2 cellular contexts compared by ENCODE assay signal in genomic region chr15:81531971-81532370, GRCh38.
TF ChIP-seq lines count a peak whose summit lies in the region.

No MANE protein-coding gene starts in this region.

TF ChIP-seq in SK-N-SH, 30 proteins besides CTCF, POLR2A, EP300 and RAD21:
- TF ChIP-seq ZBTB33 (IDR thresholded peaks at IDR 0.05; ENCODE audit: borderline replicate concordance, low read depth) (no peak), SIN3A (IDR thresholded peaks at IDR 0.05; ENCODE audit: borderline replicate concordance, low read depth, low read length) (no peak), FOXJ3 (CRISPR knock-in tag; IDR thresholded peaks at IDR 0.05) (no peak), USF1 (IDR thresholded peaks at IDR 0.05; ENCODE audit: borderline replicate concordance, low read depth) (no peak), USF2 (IDR thresholded peaks at IDR 0.05; ENCODE audit: borderline replicate concordance, low read depth, low read length) (no peak), NRF1 (IDR thresholded peaks at IDR 0.05; ENCODE audit: low read depth, low read length) (no peak), JUND (IDR thresholded peaks at IDR 0.05) (no peak), RCOR1 (IDR thresholded peaks at IDR 0.05; ENCODE audit: low read length) (no peak), MEF2A (IDR thresholded peaks at IDR 0.05; ENCODE audit: borderline replicate concordance, low read depth) (no peak), IRF3 (IDR thresholded peaks at IDR 0.05; ENCODE audit: low read depth, low read length) (no peak), GABPA (IDR thresholded peaks at IDR 0.05; ENCODE audit: low read depth) (no peak), TCF12 (IDR thresholded peaks at IDR 0.05) (no peak), CHD2 (IDR thresholded peaks at IDR 0.05; ENCODE audit: low read length, partially characterized antibody) (no peak), RXRA (IDR thresholded peaks at IDR 0.05; ENCODE audit: borderline replicate concordance, low read depth) (no peak), SMC3 (IDR thresholded peaks at IDR 0.05; ENCODE audit: low read depth, low read length) (no peak), FOXM1 (IDR thresholded peaks at IDR 0.05; ENCODE audit: low read depth) (no peak), ELF1 (IDR thresholded peaks at IDR 0.05) (no peak), FOSL2 (IDR thresholded peaks at IDR 0.05; ENCODE audit: borderline replicate concordance, low read depth) (no peak), NFIC (IDR thresholded peaks at IDR 0.05; ENCODE audit: borderline replicate concordance) (no peak), REST (IDR thresholded peaks at IDR 0.05; ENCODE audit: low read depth, low read length) (no peak)

TF ChIP-seq in SK-N-SH treated with all-trans-retinoic acid at 6 μM for 48 hours, 23 proteins besides CTCF, POLR2A, EP300 and RAD21 (continued from another document):
- no peak for TF ChIP-seq CREB5 (CRISPR knock-in tag; IDR thresholded peaks at IDR 0.05; ENCODE audit: low read depth)
